Comparison of ENCODE assay signal across 1 cellular context in the genomic region with DNA sequence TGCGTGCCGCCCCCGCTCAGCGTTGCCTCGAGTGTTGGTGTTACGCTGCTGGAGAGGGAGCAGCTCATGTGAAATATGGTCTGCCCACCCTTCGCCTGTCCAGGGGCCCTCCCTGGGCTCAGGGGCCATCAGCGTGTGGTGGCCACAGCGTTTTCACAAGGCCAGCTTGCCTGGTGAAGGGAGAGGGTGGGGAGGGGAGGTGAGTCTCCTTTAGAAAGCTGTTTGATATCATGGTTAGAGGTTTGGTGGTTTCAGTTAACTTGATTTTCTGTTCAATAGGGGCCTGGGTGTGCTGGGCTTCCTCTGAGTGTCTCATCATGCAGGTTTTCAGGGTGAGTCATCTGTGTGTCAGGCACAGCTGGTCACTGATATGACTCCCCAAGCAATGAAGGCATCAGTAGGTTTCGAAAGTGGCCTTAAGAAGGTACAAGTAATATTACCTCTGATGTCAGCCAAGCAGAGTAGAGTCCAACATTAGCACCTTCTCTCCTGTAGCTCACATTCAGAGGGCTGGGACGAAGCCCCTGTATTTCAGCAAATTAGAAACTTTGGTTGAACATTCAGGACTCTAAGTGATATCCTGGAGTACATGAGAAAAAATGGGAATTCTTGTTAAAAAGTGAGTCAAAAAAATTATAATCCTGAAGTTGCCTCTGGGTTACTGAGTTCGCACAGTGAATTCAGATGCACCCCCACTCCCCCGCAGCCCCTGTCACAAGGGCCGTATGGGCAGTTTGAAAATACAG.
TF ChIP-seq lines count a peak whose summit lies in the region.

No MANE protein-coding gene starts in this region.

TF ChIP-seq in K562, 482 proteins besides CTCF, POLR2A, EP300 and RAD21 (continued from another document and continues in another):
- TF ChIP-seq, protein P1, sequence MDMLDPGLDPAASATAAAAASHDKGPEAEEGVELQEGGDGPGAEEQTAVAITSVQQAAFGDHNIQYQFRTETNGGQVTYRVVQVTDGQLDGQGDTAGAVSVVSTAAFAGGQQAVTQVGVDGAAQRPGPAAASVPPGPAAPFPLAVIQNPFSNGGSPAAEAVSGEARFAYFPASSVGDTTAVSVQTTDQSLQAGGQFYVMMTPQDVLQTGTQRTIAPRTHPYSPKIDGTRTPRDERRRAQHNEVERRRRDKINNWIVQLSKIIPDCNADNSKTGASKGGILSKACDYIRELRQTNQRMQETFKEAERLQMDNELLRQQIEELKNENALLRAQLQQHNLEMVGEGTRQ (CRISPR knock-in tag; IDR thresholded peaks at IDR 0.05): no peak
- TF ChIP-seq CAMTA2 (CRISPR knock-in tag; conservative IDR thresholded peaks at IDR 0.05): no peak
- TF ChIP-seq, protein P2, sequence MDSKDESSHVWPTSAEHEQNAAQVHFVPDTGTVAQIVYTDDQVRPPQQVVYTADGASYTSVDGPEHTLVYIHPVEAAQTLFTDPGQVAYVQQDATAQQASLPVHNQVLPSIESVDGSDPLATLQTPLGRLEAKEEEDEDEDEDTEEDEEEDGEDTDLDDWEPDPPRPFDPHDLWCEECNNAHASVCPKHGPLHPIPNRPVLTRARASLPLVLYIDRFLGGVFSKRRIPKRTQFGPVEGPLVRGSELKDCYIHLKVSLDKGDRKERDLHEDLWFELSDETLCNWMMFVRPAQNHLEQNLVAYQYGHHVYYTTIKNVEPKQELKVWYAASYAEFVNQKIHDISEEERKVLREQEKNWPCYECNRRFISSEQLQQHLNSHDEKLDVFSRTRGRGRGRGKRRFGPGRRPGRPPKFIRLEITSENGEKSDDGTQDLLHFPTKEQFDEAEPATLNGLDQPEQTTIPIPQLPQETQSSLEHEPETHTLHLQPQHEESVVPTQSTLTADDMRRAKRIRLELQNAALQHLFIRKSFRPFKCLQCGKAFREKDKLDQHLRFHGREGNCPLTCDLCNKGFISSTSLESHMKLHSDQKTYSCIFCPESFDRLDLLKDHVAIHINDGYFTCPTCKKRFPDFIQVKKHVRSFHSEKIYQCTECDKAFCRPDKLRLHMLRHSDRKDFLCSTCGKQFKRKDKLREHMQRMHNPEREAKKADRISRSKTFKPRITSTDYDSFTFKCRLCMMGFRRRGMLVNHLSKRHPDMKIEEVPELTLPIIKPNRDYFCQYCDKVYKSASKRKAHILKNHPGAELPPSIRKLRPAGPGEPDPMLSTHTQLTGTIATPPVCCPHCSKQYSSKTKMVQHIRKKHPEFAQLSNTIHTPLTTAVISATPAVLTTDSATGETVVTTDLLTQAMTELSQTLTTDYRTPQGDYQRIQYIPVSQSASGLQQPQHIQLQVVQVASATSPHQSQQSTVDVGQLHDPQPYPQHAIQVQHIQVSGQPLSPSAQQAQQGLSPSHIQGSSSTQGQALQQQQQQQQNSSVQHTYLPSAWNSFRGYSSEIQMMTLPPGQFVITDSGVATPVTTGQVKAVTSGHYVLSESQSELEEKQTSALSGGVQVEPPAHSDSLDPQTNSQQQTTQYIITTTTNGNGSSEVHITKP (IDR thresholded peaks at IDR 0.05; ENCODE audit: partially characterized antibody): no peak
- no peak for TF ChIP-seq CBX5 (IDR thresholded peaks at IDR 0.05; ENCODE audit: borderline replicate concordance, low read depth)
- TF ChIP-seq POLR3A (IDR thresholded peaks at IDR 0.05; ENCODE audit: borderline replicate concordance, extremely low read depth, insufficient read depth, insufficient read length): no peak
- no peak for TF ChIP-seq POLR2AphosphoS2 (IDR thresholded peaks at IDR 0.05; ENCODE audit: low read length)
- peak; percentile 98 for TF ChIP-seq DPF2 (IDR thresholded peaks at IDR 0.05)
- TF ChIP-seq, protein P3, sequence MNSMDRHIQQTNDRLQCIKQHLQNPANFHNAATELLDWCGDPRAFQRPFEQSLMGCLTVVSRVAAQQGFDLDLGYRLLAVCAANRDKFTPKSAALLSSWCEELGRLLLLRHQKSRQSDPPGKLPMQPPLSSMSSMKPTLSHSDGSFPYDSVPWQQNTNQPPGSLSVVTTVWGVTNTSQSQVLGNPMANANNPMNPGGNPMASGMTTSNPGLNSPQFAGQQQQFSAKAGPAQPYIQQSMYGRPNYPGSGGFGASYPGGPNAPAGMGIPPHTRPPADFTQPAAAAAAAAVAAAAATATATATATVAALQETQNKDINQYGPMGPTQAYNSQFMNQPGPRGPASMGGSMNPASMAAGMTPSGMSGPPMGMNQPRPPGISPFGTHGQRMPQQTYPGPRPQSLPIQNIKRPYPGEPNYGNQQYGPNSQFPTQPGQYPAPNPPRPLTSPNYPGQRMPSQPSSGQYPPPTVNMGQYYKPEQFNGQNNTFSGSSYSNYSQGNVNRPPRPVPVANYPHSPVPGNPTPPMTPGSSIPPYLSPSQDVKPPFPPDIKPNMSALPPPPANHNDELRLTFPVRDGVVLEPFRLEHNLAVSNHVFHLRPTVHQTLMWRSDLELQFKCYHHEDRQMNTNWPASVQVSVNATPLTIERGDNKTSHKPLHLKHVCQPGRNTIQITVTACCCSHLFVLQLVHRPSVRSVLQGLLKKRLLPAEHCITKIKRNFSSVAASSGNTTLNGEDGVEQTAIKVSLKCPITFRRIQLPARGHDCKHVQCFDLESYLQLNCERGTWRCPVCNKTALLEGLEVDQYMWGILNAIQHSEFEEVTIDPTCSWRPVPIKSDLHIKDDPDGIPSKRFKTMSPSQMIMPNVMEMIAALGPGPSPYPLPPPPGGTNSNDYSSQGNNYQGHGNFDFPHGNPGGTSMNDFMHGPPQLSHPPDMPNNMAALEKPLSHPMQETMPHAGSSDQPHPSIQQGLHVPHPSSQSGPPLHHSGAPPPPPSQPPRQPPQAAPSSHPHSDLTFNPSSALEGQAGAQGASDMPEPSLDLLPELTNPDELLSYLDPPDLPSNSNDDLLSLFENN (IDR thresholded peaks at IDR 0.05; ENCODE audit: low read depth in 2 of 2, low read length in 2 of 2): no peak; a peak in 1 of 4 replicates
- no peak for TF ChIP-seq ZNF324 (CRISPR knock-in tag; IDR thresholded peaks at IDR 0.05)
- peak; percentile 60; the same call in 1 of the 2 replicates for TF ChIP-seq POLR2AphosphoS5 (IDR thresholded peaks at IDR 0.05; ENCODE audit: control insufficient read depth, insufficient read depth, low read depth, low read length)
- TF ChIP-seq ZFX (CRISPR knock-in tag; IDR thresholded peaks at IDR 0.05): peak; percentile 16; the same call in 1 of the 2 replicates
- TF ChIP-seq, protein P4, sequence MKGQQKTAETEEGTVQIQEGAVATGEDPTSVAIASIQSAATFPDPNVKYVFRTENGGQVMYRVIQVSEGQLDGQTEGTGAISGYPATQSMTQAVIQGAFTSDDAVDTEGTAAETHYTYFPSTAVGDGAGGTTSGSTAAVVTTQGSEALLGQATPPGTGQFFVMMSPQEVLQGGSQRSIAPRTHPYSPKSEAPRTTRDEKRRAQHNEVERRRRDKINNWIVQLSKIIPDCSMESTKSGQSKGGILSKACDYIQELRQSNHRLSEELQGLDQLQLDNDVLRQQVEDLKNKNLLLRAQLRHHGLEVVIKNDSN (CRISPR knock-in tag; IDR thresholded peaks at IDR 0.05): no peak
- peak; percentile 61; the same call in 1 of the 2 replicates for TF ChIP-seq KLF16 (IDR thresholded peaks at IDR 0.05)
- TF ChIP-seq, protein P5, sequence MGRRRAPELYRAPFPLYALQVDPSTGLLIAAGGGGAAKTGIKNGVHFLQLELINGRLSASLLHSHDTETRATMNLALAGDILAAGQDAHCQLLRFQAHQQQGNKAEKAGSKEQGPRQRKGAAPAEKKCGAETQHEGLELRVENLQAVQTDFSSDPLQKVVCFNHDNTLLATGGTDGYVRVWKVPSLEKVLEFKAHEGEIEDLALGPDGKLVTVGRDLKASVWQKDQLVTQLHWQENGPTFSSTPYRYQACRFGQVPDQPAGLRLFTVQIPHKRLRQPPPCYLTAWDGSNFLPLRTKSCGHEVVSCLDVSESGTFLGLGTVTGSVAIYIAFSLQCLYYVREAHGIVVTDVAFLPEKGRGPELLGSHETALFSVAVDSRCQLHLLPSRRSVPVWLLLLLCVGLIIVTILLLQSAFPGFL (CRISPR knock-in tag; IDR thresholded peaks at IDR 0.05): no peak
- TF ChIP-seq, protein P6, sequence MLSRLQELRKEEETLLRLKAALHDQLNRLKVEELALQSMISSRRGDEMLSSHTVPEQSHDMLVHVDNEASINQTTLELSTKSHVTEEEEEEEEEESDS (CRISPR knock-in tag; IDR thresholded peaks at IDR 0.05): no peak
- TF ChIP-seq, protein P7, sequence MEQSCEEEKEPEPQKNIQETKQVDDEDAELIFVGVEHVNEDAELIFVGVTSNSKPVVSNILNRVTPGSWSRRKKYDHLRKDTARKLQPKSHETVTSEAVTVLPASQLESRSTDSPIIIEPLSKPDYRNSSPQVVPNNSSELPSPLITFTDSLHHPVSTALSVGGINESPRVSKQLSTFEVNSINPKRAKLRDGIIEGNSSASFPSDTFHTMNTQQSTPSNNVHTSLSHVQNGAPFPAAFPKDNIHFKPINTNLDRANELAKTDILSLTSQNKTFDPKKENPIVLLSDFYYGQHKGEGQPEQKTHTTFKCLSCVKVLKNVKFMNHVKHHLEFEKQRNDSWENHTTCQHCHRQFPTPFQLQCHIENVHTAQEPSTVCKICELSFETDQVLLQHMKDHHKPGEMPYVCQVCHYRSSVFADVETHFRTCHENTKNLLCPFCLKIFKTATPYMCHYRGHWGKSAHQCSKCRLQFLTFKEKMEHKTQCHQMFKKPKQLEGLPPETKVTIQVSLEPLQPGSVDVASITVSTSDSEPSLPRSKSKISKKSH (CRISPR knock-in tag; IDR thresholded peaks at IDR 0.05): no peak
- TF ChIP-seq, protein P8, sequence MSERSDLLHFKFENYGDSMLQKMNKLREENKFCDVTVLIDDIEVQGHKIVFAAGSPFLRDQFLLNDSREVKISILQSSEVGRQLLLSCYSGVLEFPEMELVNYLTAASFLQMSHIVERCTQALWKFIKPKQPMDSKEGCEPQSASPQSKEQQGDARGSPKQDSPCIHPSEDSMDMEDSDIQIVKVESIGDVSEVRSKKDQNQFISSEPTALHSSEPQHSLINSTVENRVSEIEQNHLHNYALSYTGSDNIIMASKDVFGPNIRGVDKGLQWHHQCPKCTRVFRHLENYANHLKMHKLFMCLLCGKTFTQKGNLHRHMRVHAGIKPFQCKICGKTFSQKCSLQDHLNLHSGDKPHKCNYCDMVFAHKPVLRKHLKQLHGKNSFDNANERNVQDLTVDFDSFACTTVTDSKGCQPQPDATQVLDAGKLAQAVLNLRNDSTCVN (CRISPR knock-in tag; IDR thresholded peaks at IDR 0.05): no peak
- TF ChIP-seq, protein P9, sequence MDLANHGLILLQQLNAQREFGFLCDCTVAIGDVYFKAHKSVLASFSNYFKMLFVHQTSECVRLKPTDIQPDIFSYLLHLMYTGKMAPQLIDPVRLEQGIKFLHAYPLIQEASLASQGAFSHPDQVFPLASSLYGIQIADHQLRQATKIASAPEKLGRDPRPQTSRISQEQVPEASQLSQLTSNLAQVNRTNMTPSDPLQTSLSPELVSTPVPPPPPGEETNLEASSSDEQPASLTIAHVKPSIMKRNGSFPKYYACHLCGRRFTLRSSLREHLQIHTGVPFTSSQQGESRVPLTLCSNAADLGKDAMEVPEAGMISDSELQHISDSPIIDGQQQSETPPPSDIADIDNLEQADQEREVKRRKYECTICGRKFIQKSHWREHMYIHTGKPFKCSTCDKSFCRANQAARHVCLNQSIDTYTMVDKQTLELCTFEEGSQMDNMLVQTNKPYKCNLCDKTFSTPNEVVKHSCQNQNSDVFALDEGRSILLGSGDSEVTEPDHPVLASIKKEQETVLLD (IDR thresholded peaks at IDR 0.05): no peak
- TF ChIP-seq DIDO1 (tag; IDR thresholded peaks at IDR 0.05; ENCODE audit: low read depth): no peak
- TF ChIP-seq ZBTB17 (CRISPR knock-in tag; IDR thresholded peaks at IDR 0.05): no peak
- TF ChIP-seq ZNF354B (CRISPR knock-in tag; IDR thresholded peaks at IDR 0.05): no peak
- TF ChIP-seq MCM3 (IDR thresholded peaks at IDR 0.05): no peak
- no peak for TF ChIP-seq CCAR2 (IDR thresholded peaks at IDR 0.05; ENCODE audit: low read depth, low read length)
- TF ChIP-seq MAFK (IDR thresholded peaks at IDR 0.05; ENCODE audit: low read length): 0 out of 2 replicates have a peak, but pooled peaks have one; percentile 24
- TF ChIP-seq SIN3B (IDR thresholded peaks at IDR 0.05; ENCODE audit: low read depth): no peak
- TF ChIP-seq, protein P10, sequence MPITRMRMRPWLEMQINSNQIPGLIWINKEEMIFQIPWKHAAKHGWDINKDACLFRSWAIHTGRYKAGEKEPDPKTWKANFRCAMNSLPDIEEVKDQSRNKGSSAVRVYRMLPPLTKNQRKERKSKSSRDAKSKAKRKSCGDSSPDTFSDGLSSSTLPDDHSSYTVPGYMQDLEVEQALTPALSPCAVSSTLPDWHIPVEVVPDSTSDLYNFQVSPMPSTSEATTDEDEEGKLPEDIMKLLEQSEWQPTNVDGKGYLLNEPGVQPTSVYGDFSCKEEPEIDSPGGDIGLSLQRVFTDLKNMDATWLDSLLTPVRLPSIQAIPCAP (CRISPR knock-in tag; IDR thresholded peaks at IDR 0.05; ENCODE audit: borderline replicate concordance): no peak
- TF ChIP-seq, protein P11, sequence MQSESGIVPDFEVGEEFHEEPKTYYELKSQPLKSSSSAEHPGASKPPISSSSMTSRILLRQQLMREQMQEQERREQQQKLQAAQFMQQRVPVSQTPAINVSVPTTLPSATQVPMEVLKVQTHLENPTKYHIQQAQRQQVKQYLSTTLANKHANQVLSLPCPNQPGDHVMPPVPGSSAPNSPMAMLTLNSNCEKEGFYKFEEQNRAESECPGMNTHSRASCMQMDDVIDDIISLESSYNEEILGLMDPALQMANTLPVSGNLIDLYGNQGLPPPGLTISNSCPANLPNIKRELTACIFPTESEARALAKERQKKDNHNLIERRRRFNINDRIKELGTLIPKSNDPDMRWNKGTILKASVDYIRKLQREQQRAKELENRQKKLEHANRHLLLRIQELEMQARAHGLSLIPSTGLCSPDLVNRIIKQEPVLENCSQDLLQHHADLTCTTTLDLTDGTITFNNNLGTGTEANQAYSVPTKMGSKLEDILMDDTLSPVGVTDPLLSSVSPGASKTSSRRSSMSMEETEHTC (IDR thresholded peaks at IDR 0.05): no peak
- no peak for TF ChIP-seq HMG20B (CRISPR knock-in tag; IDR thresholded peaks at IDR 0.05)
- TF ChIP-seq GABPB1 (CRISPR knock-in tag; IDR thresholded peaks at IDR 0.05): no peak
- TF ChIP-seq, protein P12, sequence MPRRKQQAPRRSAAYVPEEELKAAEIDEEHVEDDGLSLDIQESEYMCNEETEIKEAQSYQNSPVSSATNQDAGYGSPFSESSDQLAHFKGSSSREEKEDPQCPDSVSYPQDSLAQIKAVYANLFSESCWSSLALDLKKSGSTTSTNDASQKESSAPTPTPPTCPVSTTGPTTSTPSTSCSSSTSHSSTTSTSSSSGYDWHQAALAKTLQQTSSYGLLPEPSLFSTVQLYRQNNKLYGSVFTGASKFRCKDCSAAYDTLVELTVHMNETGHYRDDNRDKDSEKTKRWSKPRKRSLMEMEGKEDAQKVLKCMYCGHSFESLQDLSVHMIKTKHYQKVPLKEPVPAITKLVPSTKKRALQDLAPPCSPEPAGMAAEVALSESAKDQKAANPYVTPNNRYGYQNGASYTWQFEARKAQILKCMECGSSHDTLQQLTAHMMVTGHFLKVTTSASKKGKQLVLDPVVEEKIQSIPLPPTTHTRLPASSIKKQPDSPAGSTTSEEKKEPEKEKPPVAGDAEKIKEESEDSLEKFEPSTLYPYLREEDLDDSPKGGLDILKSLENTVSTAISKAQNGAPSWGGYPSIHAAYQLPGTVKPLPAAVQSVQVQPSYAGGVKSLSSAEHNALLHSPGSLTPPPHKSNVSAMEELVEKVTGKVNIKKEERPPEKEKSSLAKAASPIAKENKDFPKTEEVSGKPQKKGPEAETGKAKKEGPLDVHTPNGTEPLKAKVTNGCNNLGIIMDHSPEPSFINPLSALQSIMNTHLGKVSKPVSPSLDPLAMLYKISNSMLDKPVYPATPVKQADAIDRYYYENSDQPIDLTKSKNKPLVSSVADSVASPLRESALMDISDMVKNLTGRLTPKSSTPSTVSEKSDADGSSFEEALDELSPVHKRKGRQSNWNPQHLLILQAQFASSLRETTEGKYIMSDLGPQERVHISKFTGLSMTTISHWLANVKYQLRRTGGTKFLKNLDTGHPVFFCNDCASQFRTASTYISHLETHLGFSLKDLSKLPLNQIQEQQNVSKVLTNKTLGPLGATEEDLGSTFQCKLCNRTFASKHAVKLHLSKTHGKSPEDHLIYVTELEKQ (CRISPR knock-in tag; IDR thresholded peaks at IDR 0.05): no peak
